ENCODE assay signal across 8 cellular contexts in genomic region chr10:49518982-49519578, GRCh38. TPM values are rescaled to one million over a fixed set of nuclear protein-coding genes. Genes with fewer than 3 reads are reported as not detected.
A peak's percentile ranks its signal among the peaks of the same experiment; 100 is the strongest.
DNase-seq lines count a peak whose midpoint lies in the region; ATAC-seq, FAIRE-seq and TF ChIP-seq lines count a peak whose summit lies in the region.

No MANE protein-coding gene starts in this region.

- DNase-seq in DND-41 (peak; percentile 53), HuH-7 (ENCODE audit: low spot score) (peak; percentile 12), SW480 (ENCODE audit: low spot score) (peak; percentile 40), erythroblast (lab: John Stamatoyannopoulos, UW) (peak; percentile 42 to 64)
- peak in 5 of 9 donors; percentile 25 to 45 (median 43) for DNase-seq in naive thymus-derived CD4-positive, alpha-beta T cell

- TF ChIP-seq CTCF in DND-41 (IDR thresholded peaks at IDR 0.05; ENCODE audit: borderline replicate concordance, extremely low read depth, low read length, poor library complexity, severe bottlenecking), result peak; percentile 83

- no peaks in the 10 kb centered on the region for H3K79me2 ChIP-seq in DND-41 (ENCODE audit: insufficient read depth, low read length)

- CTCF ChIA-PET in naive thymus-derived CD4-positive, alpha-beta T cell (lab: Charles Lee), result interaction anchor here (0.9 to 3.9 kb wide), 6 partner anchors 8 to 112 kb away, joined by 3 to 27 read pairs (median 4); no protein-coding TSS in a partner anchor

- H3K4me1 Mint-ChIP-seq in naive thymus-derived CD4-positive, alpha-beta T cell, result peaks cover 0 to 22% (median 4%) of the 10 kb centered on the region in 7 donors

- H3K9ac ChIP-seq in DND-41 (ENCODE audit: low read depth, low read length), result no peak overlapping the region

- peaks cover 9 to 62% (median 27%) of the 10 kb centered on the region in 5 donors for H3K36me3 Mint-ChIP-seq in naive thymus-derived CD4-positive, alpha-beta T cell

- H3K4me1 ChIP-seq in DND-41 (ENCODE audit: insufficient read depth, low read length), result no peaks in the 10 kb centered on the region
- H3K4me1 ChIP-seq in naive thymus-derived CD4-positive, alpha-beta T cell (ENCODE audit: control insufficient read depth in 2 of 2, insufficient read depth in 2 of 2, low read length in 2 of 2), result no peaks in the 10 kb centered on the region

- H3K36me3 ChIP-seq in DND-41 (ENCODE audit: insufficient read depth, low read length), result peaks cover 27% of the 10 kb centered on the region; the same call in 1 of the 2 replicates
- peaks cover 0 to 54% (median 0%) of the 10 kb centered on the region in 3 experiments for H3K36me3 ChIP-seq in naive thymus-derived CD4-positive, alpha-beta T cell (ENCODE audit: control insufficient read depth in 2 of 3, insufficient read depth in 3 of 3, low read length in 3 of 3)

- ATAC-seq in DND-41 (ENCODE audit: insufficient read depth, low read depth) (peak; percentile 86), GM18870 (IDR thresholded peaks at IDR 0.05; ENCODE audit: unreplicated experiment) (no peak), GM18517 (IDR thresholded peaks at IDR 0.05; ENCODE audit: unreplicated experiment) (no peak)
- ATAC-seq in naive thymus-derived CD4-positive, alpha-beta T cell, result peak; percentile 80

- no peak overlapping the region for H3K4me2 ChIP-seq in DND-41 (ENCODE audit: insufficient read depth, low read length)

- no peak overlapping the region for H3K4me3 ChIP-seq in DND-41 (ENCODE audit: low read depth in 1 of 2, low read length in 2 of 2)
- no peak overlapping the region for H3K4me3 ChIP-seq in naive thymus-derived CD4-positive, alpha-beta T cell (ENCODE audit: low read length)

- TF ChIP-seq POLR2A in erythroblast (IDR thresholded peaks at IDR 0.05; ENCODE audit: low read length), result no peak

- POLR2A ChIA-PET in naive thymus-derived CD4-positive, alpha-beta T cell (lab: Charles Lee), result no interaction called here

- H4K20me1 ChIP-seq in DND-41 (ENCODE audit: insufficient read depth, low read length), result peaks cover 18% of the 10 kb centered on the region

- H3K27ac ChIP-seq in DND-41 (ENCODE audit: low read length), result no peak overlapping the region
- no peak overlapping the region for H3K27ac ChIP-seq in naive thymus-derived CD4-positive, alpha-beta T cell (ENCODE audit: low read depth, low read length)

- FAIRE-seq in A204.1 (lab: Jason Lieb, UNC), result peak; percentile 51

- intact Hi-C loops in naive thymus-derived CD4-positive, alpha-beta T cell (cut with micrococcal nuclease), result loop anchor here (1.0 to 10.0 kb wide), 4 partner anchors 10 to 861 kb away; no protein-coding TSS in a partner anchor

- no peaks in the 10 kb centered on the region for H3K27me3 Mint-ChIP-seq in naive thymus-derived CD4-positive, alpha-beta T cell

- no peaks in the 10 kb centered on the region for H3K9me3 Mint-ChIP-seq in naive thymus-derived CD4-positive, alpha-beta T cell

- no peaks in the 10 kb centered on the region for H3K9me3 ChIP-seq in DND-41 (ENCODE audit: insufficient read depth, low read length, severe bottlenecking)
- no peaks in the 10 kb centered on the region for H3K9me3 ChIP-seq in naive thymus-derived CD4-positive, alpha-beta T cell (ENCODE audit: control insufficient read depth in 2 of 3, low read length in 3 of 3)

- H3K27ac Mint-ChIP-seq in naive thymus-derived CD4-positive, alpha-beta T cell, result no peak overlapping the region

- no peak overlapping the region for H3K4me3 Mint-ChIP-seq in naive thymus-derived CD4-positive, alpha-beta T cell

- H2AFZ ChIP-seq in DND-41 (ENCODE audit: low read depth, low read length), result no peak overlapping the region

- H3K27me3 ChIP-seq in DND-41 (ENCODE audit: insufficient read depth, low read length, poor library complexity), result no peaks in the 10 kb centered on the region
- H3K27me3 ChIP-seq in naive thymus-derived CD4-positive, alpha-beta T cell (ENCODE audit: control insufficient read depth in 2 of 2, insufficient read depth in 2 of 2, low read length in 2 of 2), result no peaks in the 10 kb centered on the region

RNA-seq across cellular contexts. Expression of gene ERCC6, which starts 19.8 kb away (rescaled TPM):
- total RNA-seq in naive thymus-derived CD4-positive, alpha-beta T cell, result 10 to 100 TPM; 23.0 to 50.7 (median 45.2) TPM
- 10 to 100 TPM; 11.0 to 17.2 TPM for polyA plus RNA-seq in naive thymus-derived CD4-positive, alpha-beta T cell

Comparison
In these comparisons a context has a peak if more than half of its experiments do, and no peak if none do; other contexts are left out.
1. ATAC-seq: peak in DND-41 (single experiment) and naive thymus-derived CD4-positive, alpha-beta T cell (single experiment); none in GM18870 (single experiment) and GM18517 (single experiment).
2. Peak in every context shown above with its lines, with median percentiles within 50 percentile points of each other: DNase-seq.